Comparison of ENCODE assay signal across 8 cellular contexts in genomic region chr15:85649372-85649771, GRCh38.
A peak's percentile ranks its signal among the peaks of the same experiment; 100 is the strongest.
DNase-seq lines count a peak whose midpoint lies in the region; ATAC-seq lines count a peak whose summit lies in the region.

No MANE protein-coding gene starts in this region.

- peaks cover 11 to 21% of the 10 kb centered on the region in 2 donors for H3K36me3 ChIP-seq in muscle layer of duodenum (ENCODE audit: control insufficient read depth in 1 of 2, insufficient read depth in 2 of 2, low read length in 2 of 2)

- no peaks in the 10 kb centered on the region for H3K27me3 ChIP-seq in muscle layer of duodenum (ENCODE audit: low read depth, low read length)

- DNase-seq in H4 (ENCODE audit: low spot score) (peak; percentile 66), RKO (ENCODE audit: low spot score) (peak; percentile 85), caudate nucleus (lab: John Stamatoyannopoulos, UW) (no peak), retina (no peak), occipital lobe (lab: John Stamatoyannopoulos, UW) (no peak)

- no peak overlapping the region for H3K4me3 ChIP-seq in muscle layer of duodenum (ENCODE audit: low read depth in 1 of 2, low read length in 2 of 2)

- H3K27ac ChIP-seq in caudate nucleus (ENCODE audit: low read depth, low read length) (peak overlapping the region; percentile 16), muscle layer of duodenum (ENCODE audit: low read length) (peak overlapping the region; percentile 60)

- H3K4me1 ChIP-seq in muscle layer of duodenum (ENCODE audit: control insufficient read depth in 1 of 2, insufficient read depth in 2 of 2, low read length in 2 of 2), result peaks cover 7 to 9% of the 10 kb centered on the region in 2 donors

- H3K9me3 ChIP-seq in muscle layer of duodenum (ENCODE audit: control insufficient read depth in 1 of 2, low read length in 2 of 2), result no peaks in the 10 kb centered on the region

- no peak for ATAC-seq in GM21515 (IDR thresholded peaks at IDR 0.05; ENCODE audit: unreplicated experiment)
- no peak for ATAC-seq in HG02571 (IDR thresholded peaks at IDR 0.05; ENCODE audit: unreplicated experiment)

Comparison
In these comparisons a context has a peak if more than half of its experiments do, and no peak if none do; other contexts are left out.
1. DNase-seq: peak in H4 (single experiment) and RKO (single experiment); none in caudate nucleus (0 of 61), retina (single experiment) and occipital lobe (single experiment).